In genomic region chr18:9926223-9926894, GRCh38 we compare ENCODE assay signal across 18 cellular contexts. TPM values are rescaled to one million over a fixed set of nuclear protein-coding genes. Genes with fewer than 3 reads are reported as not detected.
A peak's percentile ranks its signal among the peaks of the same experiment; 100 is the strongest.
DNase-seq lines count a peak whose midpoint lies in the region; ATAC-seq, FAIRE-seq and TF ChIP-seq lines count a peak whose summit lies in the region.
"Had no signal": no experiment of that assay in that cellular context is flagged by ENCODE, and none has a peak within 500 bp of the region (broad histone marks: within the 10 kb centered on the region; RNA-seq: fewer than 3 reads in every experiment).

No MANE protein-coding gene starts in this region.

- peaks cover 55% of the 10 kb centered on the region for H3K4me1 Mint-ChIP-seq in activated T-cell treated with anti-CD3 and anti-CD28 coated beads, Interleukin-2, amount 50 U/mL, for 72 hours (ENCODE audit: low read depth)
- H3K4me1 Mint-ChIP-seq in WTC11, result peaks cover 70% of the 10 kb centered on the region

- peak; percentile 44 to 71 for ATAC-seq in activated T-cell treated with anti-CD3 and anti-CD28 coated beads, Interleukin-2, amount 50 U/mL, for 72 hours (replicated peaks in 1 of 2)
- ATAC-seq in WTC11, result peak; percentile 39; the same call in 1 of the 2 replicates
- ATAC-seq: left cardiac atrium had no signal

- H3K9me3 ChIP-seq in kidney (ENCODE audit: control insufficient read depth in 1 of 2, low read length in 2 of 2) (no peaks in the 10 kb centered on the region), stomach smooth muscle (ENCODE audit: control insufficient read depth in 2 of 2, low read length in 2 of 2) (no peaks in the 10 kb centered on the region)
- H3K9me3 ChIP-seq: heart right ventricle had no signal

- no peaks in the 10 kb centered on the region for H3K9me3 Mint-ChIP-seq in activated T-cell treated with anti-CD3 and anti-CD28 coated beads, Interleukin-2, amount 50 U/mL, for 72 hours
- H3K9me3 Mint-ChIP-seq in WTC11, result no peaks in the 10 kb centered on the region
- H3K9me3 Mint-ChIP-seq: activated naive CD4-positive, alpha-beta T cell treated with anti-CD3 and anti-CD28 coated beads, Interleukin-2, amount 50 U/mL, for 24 hours; H9 had no signal

- no peak overlapping the region for H3K4me3 Mint-ChIP-seq in activated T-cell treated with anti-CD3 and anti-CD28 coated beads, Interleukin-2, amount 50 U/mL, for 72 hours
- no peak overlapping the region for H3K4me3 Mint-ChIP-seq in WTC11
- H3K4me3 Mint-ChIP-seq: H9 had no signal

- peaks cover 15 to 18% of the 10 kb centered on the region in 2 donors for H3K4me1 ChIP-seq in kidney (ENCODE audit: control insufficient read depth in 1 of 2, insufficient read depth in 1 of 2, low read depth in 1 of 2, low read length in 2 of 2)
- H3K4me1 ChIP-seq in stomach smooth muscle (ENCODE audit: control insufficient read depth, insufficient read depth, low read length), result peaks cover 3% of the 10 kb centered on the region

- H3K9ac ChIP-seq in kidney (ENCODE audit: low read length in 2 of 2) (no peak overlapping the region), stomach smooth muscle (ENCODE audit: low read length in 2 of 2) (no peak overlapping the region)
- H3K9ac ChIP-seq: KMS-11 had no signal

- FAIRE-seq in kidney (lab: Jason Lieb, UNC), result no peak

- H3K27ac ChIP-seq in kidney (ENCODE audit: low read depth in 2 of 2, low read length in 2 of 2), result peak overlapping the region; percentile 26 to 48
- no peak overlapping the region for H3K27ac ChIP-seq in stomach smooth muscle (ENCODE audit: low read length)
- H3K27ac ChIP-seq: KMS-11 had no signal

- no peaks in the 10 kb centered on the region for H3K36me3 ChIP-seq in kidney (ENCODE audit: control insufficient read depth in 1 of 2, insufficient read depth in 2 of 2, low read length in 2 of 2)
- H3K36me3 ChIP-seq in stomach smooth muscle (ENCODE audit: control insufficient read depth in 2 of 2, insufficient read depth in 2 of 2, low read length in 2 of 2), result no peaks in the 10 kb centered on the region
- H3K36me3 ChIP-seq: heart right ventricle had no signal

- CTCF ChIA-PET in WTC11 (lab: Charles Lee) (interaction anchor here (0.6 to 1.5 kb wide), 3 partner anchors 25 to 351 kb away, joined by 4 to 5 read pairs (median 4); no protein-coding TSS in a partner anchor), HEK293T (lab: Yijun Ruan, JAX) (no interaction called here)

- H3K27me3 Mint-ChIP-seq in activated T-cell treated with anti-CD3 and anti-CD28 coated beads, Interleukin-2, amount 50 U/mL, for 72 hours (ENCODE audit: low read depth), result no peaks in the 10 kb centered on the region
- no peaks in the 10 kb centered on the region for H3K27me3 Mint-ChIP-seq in WTC11 (ENCODE audit: low read depth)
- H3K27me3 Mint-ChIP-seq: activated naive CD4-positive, alpha-beta T cell treated with anti-CD3 and anti-CD28 coated beads, Interleukin-2, amount 50 U/mL, for 24 hours had no signal

- TF ChIP-seq CTCF in WTC11 (IDR thresholded peaks at IDR 0.05) (no peak), kidney (IDR thresholded peaks at IDR 0.05; ENCODE audit: borderline replicate concordance, extremely low read depth, insufficient read depth) (no peak)

- peak overlapping the region in 1 of 2 donors; percentile 18 for H3K4me3 ChIP-seq in kidney (ENCODE audit: low read length in 2 of 2)
- H3K4me3 ChIP-seq in stomach smooth muscle (ENCODE audit: low read length in 2 of 2), result peak overlapping the region; percentile 4 to 28
- H3K4me3 ChIP-seq: heart right ventricle had no signal

- POLR2A ChIA-PET in WTC11 (lab: Charles Lee) (interaction anchor here (0.6 to 2.1 kb wide), 2 partner anchors 13 to 149 kb away, joined by 6 read pairs; partner anchors contain the start of gene VAPA), HEK293T (lab: Yijun Ruan, JAX) (interaction anchor here (1.3 kb wide), 1 partner anchor 13 kb away, joined by 5 read pairs; the partner anchor contains the start of gene VAPA)

- intact Hi-C loops in kidney (cut with DNase I), result no loop called here

- DNase-seq in activated T-cell treated with anti-CD3 and anti-CD28 coated beads, Interleukin-2, amount 50 U/mL, for 72 hours, result no peak
- DNase-seq in activated T-cell treated with anti-CD3 and anti-CD28 coated beads, Interleukin-2, amount 50 U/mL, for 1 hour, result no peak
- DNase-seq in WTC11 (ENCODE audit: low spot score) (no peak), kidney (no peak), NCI-H1930 (lab: John Stamatoyannopoulos, UW) (no peak), HEK293T (ENCODE audit: extremely low spot score) (no peak), ureter (ENCODE audit: low spot score) (no peak)
- DNase-seq: Calu3, H9, heart right ventricle, left cardiac atrium, NCI-H187, SIG-M5 had no signal

- H3K27ac Mint-ChIP-seq in activated T-cell treated with anti-CD3 and anti-CD28 coated beads, Interleukin-2, amount 50 U/mL, for 72 hours, result no peak overlapping the region
- H3K27ac Mint-ChIP-seq in WTC11, result peak overlapping the region; percentile 83; the same call in 1 of the 2 replicates
- H3K27ac Mint-ChIP-seq: H9 had no signal

- no peaks in the 10 kb centered on the region for H3K27me3 ChIP-seq in stomach smooth muscle (ENCODE audit: control insufficient read depth in 1 of 2, insufficient read depth in 2 of 2, low read length in 2 of 2)
- H3K27me3 ChIP-seq: heart right ventricle had no signal

- no peaks in the 10 kb centered on the region for H3K36me3 Mint-ChIP-seq in activated T-cell treated with anti-CD3 and anti-CD28 coated beads, Interleukin-2, amount 50 U/mL, for 72 hours (ENCODE audit: insufficient read depth in 2 of 2)
- no peaks in the 10 kb centered on the region for H3K36me3 Mint-ChIP-seq in WTC11
- H3K36me3 Mint-ChIP-seq: activated naive CD4-positive, alpha-beta T cell treated with anti-CD3 and anti-CD28 coated beads, Interleukin-2, amount 50 U/mL, for 24 hours had no signal

TF ChIP-seq in WTC11, 78 proteins besides CTCF, POLR2A, EP300 and RAD21:
- no peak for TF ChIP-seq JUN (CRISPR knock-in tag; IDR thresholded peaks at IDR 0.05)

TF ChIP-seq in HEK293T, 16 proteins besides CTCF, POLR2A, EP300 and RAD21:
- TF ChIP-seq ARNT (IDR thresholded peaks at IDR 0.05) (no peak), FOXK2 (IDR thresholded peaks at IDR 0.05) (no peak), PKNOX1 (IDR thresholded peaks at IDR 0.05) (no peak), TARDBP (IDR thresholded peaks at IDR 0.05) (no peak), CTBP1 (IDR thresholded peaks at IDR 0.05; ENCODE audit: borderline replicate concordance) (no peak), SP1 (IDR thresholded peaks at IDR 0.05) (no peak), ZNF384 (IDR thresholded peaks at IDR 0.05) (no peak), FOXA1 (IDR thresholded peaks at IDR 0.05) (no peak), L3MBTL2 (conservative IDR thresholded peaks at IDR 0.05) (no peak), SUZ12 (IDR thresholded peaks at IDR 0.05) (no peak), ELF4 (IDR thresholded peaks at IDR 0.05) (no peak), HDGF (IDR thresholded peaks at IDR 0.05; ENCODE audit: borderline replicate concordance) (no peak), FOXM1 (IDR thresholded peaks at IDR 0.05; ENCODE audit: borderline replicate concordance) (no peak), NFRKB (IDR thresholded peaks at IDR 0.05) (no peak), LEF1 (IDR thresholded peaks at IDR 0.05; ENCODE audit: borderline replicate concordance) (no peak), BHLHE40 (IDR thresholded peaks at IDR 0.05; ENCODE audit: borderline replicate concordance) (no peak)
TF ChIP-seq in HEK293T: peak in this region for 0.

RNA-seq across cellular contexts. Expression of gene VAPA, which starts 12.5 kb away (rescaled TPM):
- total RNA-seq in activated T-cell treated with anti-CD3 and anti-CD28 coated beads, Interleukin-2, amount 50 U/mL, for 72 hours, result 100 to 1,000 TPM; 197 to 209 TPM
- total RNA-seq in WTC11 (2021) (137 to 142 TPM (median 137 TPM) in 3 replicates), kidney (171 TPM), ureter (249 TPM)
- polyA plus RNA-seq in kidney (ENCODE audit: insufficient read depth, low read depth, low replicate concordance), result 185 TPM

RNA-seq across cellular contexts. Expression of gene TXNDC2, which starts 40.6 kb away (rescaled TPM):
- total RNA-seq in activated T-cell treated with anti-CD3 and anti-CD28 coated beads, Interleukin-2, amount 50 U/mL, for 72 hours, result not detected
- total RNA-seq in WTC11 (2021) (0.09 to 0.26 TPM (median 0.14 TPM) in 3 replicates), kidney (0.16 TPM), ureter (0.21 TPM)
- polyA plus RNA-seq in kidney (ENCODE audit: insufficient read depth, low read depth, low replicate concordance), result not detected
- total RNA-seq: activated CD8-positive, alpha-beta memory T cell treated with anti-CD3 and anti-CD28 coated beads for 36 hours; Calu3; epithelial cell of proximal tubule had no signal
